ENCODE assay signal across 28 cellular contexts in the genomic region with DNA sequence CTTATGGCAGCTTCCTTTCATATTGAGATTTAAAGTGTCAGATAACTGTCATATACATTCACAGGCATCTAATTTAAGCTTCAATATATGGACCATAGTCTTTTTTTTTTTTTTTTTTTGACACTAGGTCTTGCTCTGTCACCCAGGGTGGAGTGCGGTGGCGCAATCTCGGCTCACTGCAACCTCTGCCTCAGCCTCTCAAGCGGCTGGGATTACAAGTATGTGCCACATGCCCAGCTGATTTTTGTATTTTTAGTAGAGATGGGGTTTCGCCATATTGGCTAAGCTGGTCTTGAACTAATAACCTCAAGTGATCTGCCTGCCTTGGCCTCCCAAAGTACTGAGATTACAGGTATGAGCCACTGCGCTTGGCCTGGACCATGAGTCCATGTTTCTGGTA.
"Had no signal": no experiment of that assay in that cellular context is flagged by ENCODE, and none has a peak within 500 bp of the region (broad histone marks: within the 10 kb centered on the region; RNA-seq: fewer than 3 reads in every experiment).

No MANE protein-coding gene starts in this region.

- DNase-seq: activated CD4-positive, alpha-beta memory T cell treated with anti-CD3 and anti-CD28 coated beads for 36 hours; activated CD4-positive, alpha-beta T cell treated with anti-CD3 and anti-CD28 coated beads for 36 hours; activated CD4-positive, alpha-beta T cell treated with anti-CD3 and anti-CD28 coated beads, Interleukin-2, amount 10 ng/mL, durations not matched to agents 24 days and 14 days; activated CD4-positive, CD25-positive, alpha-beta regulatory T cell; activated CD4-positive, CD25-positive, alpha-beta regulatory T cell treated with anti-CD3 and anti-CD28 coated beads, Interleukin-2, amount 50 U/mL, for 72 hours; activated CD8-positive, alpha-beta memory T cell treated with anti-CD3 and anti-CD28 coated beads, Interleukin-2, amount 10 ng/mL, durations not matched to agents 7 days and 5 days; activated CD8-positive, alpha-beta memory T cell treated with anti-CD3 and anti-CD28 coated beads, Interleukin-2, amount 50 U/mL, for 4 hours; activated CD8-positive, alpha-beta T cell treated with anti-CD3 and anti-CD28 coated beads, Interleukin-2, amount 10 ng/mL, durations not matched to agents 7 days and 5 days; activated effector memory CD4-positive, alpha-beta T cell treated with anti-CD3 and anti-CD28 coated beads, Interleukin-2, amount 50 U/mL, for 16 hours; activated naive CD4-positive, alpha-beta T cell treated with anti-CD3 and anti-CD28 coated beads for 36 hours; activated naive CD8-positive, alpha-beta T cell treated with anti-CD3 and anti-CD28 coated beads for 36 hours; activated naive CD8-positive, alpha-beta T cell treated with anti-CD3 and anti-CD28 coated beads, Interleukin-2, amount 50 U/mL, for 24 hours; activated T-cell treated with anti-CD3 and anti-CD28 coated beads, Interleukin-2, amount 50 U/mL, for 1 hour; activated T-cell treated with anti-CD3 and anti-CD28 coated beads, Interleukin-2, amount 50 U/mL, for 48 hours; adrenal gland; amygdala; aorta; body of pancreas; central memory CD4-positive, alpha-beta T cell; cerebellar nuclear complex; colonic mucosa; effector CD8-positive, alpha-beta T cell; esophagus squamous epithelium; foreskin fibroblast; head of caudate nucleus; T-helper 17 cell; T1000 had no signal

- H3K9me3 ChIP-seq: adrenal gland, body of pancreas, colonic mucosa, esophagus squamous epithelium had no signal

- ATAC-seq: activated CD4-positive, alpha-beta T cell treated with anti-CD3 and anti-CD28 coated beads for 36 hours; activated CD8-positive, alpha-beta memory T cell treated with anti-CD3 and anti-CD28 coated beads, Interleukin-2, amount 10 ng/mL, durations not matched to agents 7 days and 5 days; activated CD8-positive, alpha-beta T cell treated with anti-CD3 and anti-CD28 coated beads, Interleukin-2, amount 10 ng/mL, durations not matched to agents 7 days and 5 days; activated naive CD8-positive, alpha-beta T cell treated with anti-CD3 and anti-CD28 coated beads, Interleukin-2, amount 50 U/mL, for 24 hours; body of pancreas; T-helper 17 cell had no signal

- H3K4me1 ChIP-seq: adrenal gland, body of pancreas, colonic mucosa had no signal

- H3K27me3 ChIP-seq: adrenal gland, body of pancreas, colonic mucosa, esophagus squamous epithelium had no signal

- H3K4me3 ChIP-seq: adrenal gland, body of pancreas, colonic mucosa, esophagus squamous epithelium had no signal

- H3K27ac ChIP-seq: adrenal gland, body of pancreas, colonic mucosa, epithelial cell of prostate, esophagus squamous epithelium had no signal
